1 cellular context compared by ENCODE assay signal in the genomic region with DNA sequence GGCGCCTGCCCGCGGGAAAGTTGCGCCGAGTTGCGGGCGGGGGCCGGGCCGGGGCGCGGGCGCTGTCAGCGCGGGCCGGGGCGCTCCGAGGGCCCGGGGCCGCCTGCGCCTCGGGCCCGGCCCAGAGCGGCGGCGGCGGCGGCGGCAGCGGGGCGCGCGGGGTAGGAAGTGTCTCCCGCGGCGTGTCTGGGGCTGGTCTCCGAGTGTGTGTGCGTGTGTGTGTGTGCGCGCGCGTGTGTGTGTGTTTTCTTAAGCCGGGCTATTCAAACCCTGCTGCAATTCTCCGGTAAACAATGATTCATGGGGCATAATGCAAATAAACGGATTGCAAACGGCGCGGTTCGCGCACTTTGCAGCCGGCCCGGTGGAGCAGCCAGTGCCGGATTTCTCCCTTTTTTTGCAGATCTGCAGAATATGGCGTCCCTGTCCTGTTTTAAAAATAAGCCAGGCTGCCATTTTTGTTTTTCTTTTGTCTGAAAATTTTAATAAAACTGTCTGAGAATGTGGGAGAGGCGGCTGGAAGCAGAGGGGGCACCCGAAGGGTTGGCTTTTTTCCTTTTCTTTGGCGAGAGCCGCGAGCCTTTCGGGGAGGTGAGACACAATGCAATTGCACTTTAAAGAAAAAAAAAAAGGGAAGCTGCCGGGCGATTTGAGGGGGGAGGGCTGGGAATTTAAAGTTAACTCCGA.
TF ChIP-seq lines count a peak whose summit lies in the region.

No MANE protein-coding gene starts in this region.

TF ChIP-seq in HEK293, 187 proteins besides CTCF, POLR2A, EP300 and RAD21 (continued from another document and continues in another):
- TF ChIP-seq, protein P1, sequence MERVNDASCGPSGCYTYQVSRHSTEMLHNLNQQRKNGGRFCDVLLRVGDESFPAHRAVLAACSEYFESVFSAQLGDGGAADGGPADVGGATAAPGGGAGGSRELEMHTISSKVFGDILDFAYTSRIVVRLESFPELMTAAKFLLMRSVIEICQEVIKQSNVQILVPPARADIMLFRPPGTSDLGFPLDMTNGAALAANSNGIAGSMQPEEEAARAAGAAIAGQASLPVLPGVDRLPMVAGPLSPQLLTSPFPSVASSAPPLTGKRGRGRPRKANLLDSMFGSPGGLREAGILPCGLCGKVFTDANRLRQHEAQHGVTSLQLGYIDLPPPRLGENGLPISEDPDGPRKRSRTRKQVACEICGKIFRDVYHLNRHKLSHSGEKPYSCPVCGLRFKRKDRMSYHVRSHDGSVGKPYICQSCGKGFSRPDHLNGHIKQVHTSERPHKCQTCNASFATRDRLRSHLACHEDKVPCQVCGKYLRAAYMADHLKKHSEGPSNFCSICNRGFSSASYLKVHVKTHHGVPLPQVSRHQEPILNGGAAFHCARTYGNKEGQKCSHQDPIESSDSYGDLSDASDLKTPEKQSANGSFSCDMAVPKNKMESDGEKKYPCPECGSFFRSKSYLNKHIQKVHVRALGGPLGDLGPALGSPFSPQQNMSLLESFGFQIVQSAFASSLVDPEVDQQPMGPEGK (tag by site-specific recombination; IDR thresholded peaks at IDR 0.05): peak; percentile 49; the same call in 1 of the 2 replicates
- TF ChIP-seq, protein P2, sequence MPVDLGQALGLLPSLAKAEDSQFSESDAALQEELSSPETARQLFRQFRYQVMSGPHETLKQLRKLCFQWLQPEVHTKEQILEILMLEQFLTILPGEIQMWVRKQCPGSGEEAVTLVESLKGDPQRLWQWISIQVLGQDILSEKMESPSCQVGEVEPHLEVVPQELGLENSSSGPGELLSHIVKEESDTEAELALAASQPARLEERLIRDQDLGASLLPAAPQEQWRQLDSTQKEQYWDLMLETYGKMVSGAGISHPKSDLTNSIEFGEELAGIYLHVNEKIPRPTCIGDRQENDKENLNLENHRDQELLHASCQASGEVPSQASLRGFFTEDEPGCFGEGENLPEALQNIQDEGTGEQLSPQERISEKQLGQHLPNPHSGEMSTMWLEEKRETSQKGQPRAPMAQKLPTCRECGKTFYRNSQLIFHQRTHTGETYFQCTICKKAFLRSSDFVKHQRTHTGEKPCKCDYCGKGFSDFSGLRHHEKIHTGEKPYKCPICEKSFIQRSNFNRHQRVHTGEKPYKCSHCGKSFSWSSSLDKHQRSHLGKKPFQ (tag by site-specific recombination; IDR thresholded peaks at IDR 0.05): no peak
- TF ChIP-seq ZBTB8A (tag by site-specific recombination; IDR thresholded peaks at IDR 0.05) (peak; percentile 56), ZNF791 (tag by site-specific recombination; IDR thresholded peaks at IDR 0.05) (no peak), ZSCAN23 (tag by site-specific recombination; IDR thresholded peaks at IDR 0.05) (no peak), ZNF777 (tag by site-specific recombination; IDR thresholded peaks at IDR 0.05; ENCODE audit: borderline replicate concordance) (no peak), ZNF175 (tag by site-specific recombination; IDR thresholded peaks at IDR 0.05) (no peak), ZNF510 (tag by site-specific recombination; IDR thresholded peaks at IDR 0.05; ENCODE audit: insufficient replicate concordance) (no peak), ZXDB (tag by site-specific recombination; IDR thresholded peaks at IDR 0.05) (0 out of 2 replicates have a peak, but pooled peaks have one; percentile 19), ZBTB21 (tag by site-specific recombination; IDR thresholded peaks at IDR 0.05) (no peak), ZNF214 (tag by site-specific recombination; IDR thresholded peaks at IDR 0.05; ENCODE audit: borderline replicate concordance) (no peak), ZNF221 (tag by site-specific recombination; IDR thresholded peaks at IDR 0.05; ENCODE audit: borderline replicate concordance) (no peak), ZNF394 (tag by site-specific recombination; IDR thresholded peaks at IDR 0.05; ENCODE audit: borderline replicate concordance) (0 out of 2 replicates have a peak, but pooled peaks have one; percentile 19), YY2 (tag by site-specific recombination; IDR thresholded peaks at IDR 0.05) (peak; percentile 52), ZNF660 (tag by site-specific recombination; IDR thresholded peaks at IDR 0.05) (peak; percentile 53; the same call in 1 of the 2 replicates), SP7 (tag by site-specific recombination; IDR thresholded peaks at IDR 0.05) (peak; percentile 33; the same call in 1 of the 2 replicates), FEZF1 (tag by site-specific recombination; IDR thresholded peaks at IDR 0.05) (peak; percentile 63), ZNF266 (tag by site-specific recombination; IDR thresholded peaks at IDR 0.05; ENCODE audit: low read depth) (no peak), ZNF174 (tag by site-specific recombination; IDR thresholded peaks at IDR 0.05) (no peak), ZBTB20 (tag by site-specific recombination; IDR thresholded peaks at IDR 0.05) (peak; percentile 85), HOXC10 (CRISPR knock-in tag; IDR thresholded peaks at IDR 0.05) (no peak), ZNF2 (tag by site-specific recombination; IDR thresholded peaks at IDR 0.05) (no peak), ZNF707 (tag by site-specific recombination; IDR thresholded peaks at IDR 0.05) (no peak), ZNF76 (tag by site-specific recombination; IDR thresholded peaks at IDR 0.05; ENCODE audit: borderline replicate concordance, low read depth) (peak; percentile 70), ZEB2 (tag by site-specific recombination; IDR thresholded peaks at IDR 0.05) (peak; percentile 62)
- TF ChIP-seq, protein P3, sequence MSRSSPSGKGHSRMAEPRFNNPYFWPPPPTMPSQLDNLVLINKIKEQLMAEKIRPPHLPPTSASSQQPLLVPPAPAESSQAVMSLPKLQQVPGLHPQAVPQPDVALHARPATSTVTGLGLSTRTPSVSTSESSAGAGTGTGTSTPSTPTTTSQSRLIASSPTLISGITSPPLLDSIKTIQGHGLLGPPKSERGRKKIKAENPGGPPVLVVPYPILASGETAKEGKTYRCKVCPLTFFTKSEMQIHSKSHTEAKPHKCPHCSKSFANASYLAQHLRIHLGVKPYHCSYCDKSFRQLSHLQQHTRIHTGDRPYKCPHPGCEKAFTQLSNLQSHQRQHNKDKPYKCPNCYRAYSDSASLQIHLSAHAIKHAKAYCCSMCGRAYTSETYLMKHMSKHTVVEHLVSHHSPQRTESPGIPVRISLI (tag by site-specific recombination; IDR thresholded peaks at IDR 0.05): peak; percentile 69
- TF ChIP-seq, protein P4, sequence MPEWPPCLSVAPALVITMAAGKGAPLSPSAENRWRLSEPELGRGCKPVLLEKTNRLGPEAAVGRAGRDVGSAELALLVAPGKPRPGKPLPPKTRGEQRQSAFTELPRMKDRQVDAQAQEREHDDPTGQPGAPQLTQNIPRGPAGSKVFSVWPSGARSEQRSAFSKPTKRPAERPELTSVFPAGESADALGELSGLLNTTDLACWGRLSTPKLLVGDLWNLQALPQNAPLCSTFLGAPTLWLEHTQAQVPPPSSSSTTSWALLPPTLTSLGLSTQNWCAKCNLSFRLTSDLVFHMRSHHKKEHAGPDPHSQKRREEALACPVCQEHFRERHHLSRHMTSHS (tag by site-specific recombination; IDR thresholded peaks at IDR 0.05): peak; percentile 57; the same call in 1 of the 2 replicates
- TF ChIP-seq, protein P5, sequence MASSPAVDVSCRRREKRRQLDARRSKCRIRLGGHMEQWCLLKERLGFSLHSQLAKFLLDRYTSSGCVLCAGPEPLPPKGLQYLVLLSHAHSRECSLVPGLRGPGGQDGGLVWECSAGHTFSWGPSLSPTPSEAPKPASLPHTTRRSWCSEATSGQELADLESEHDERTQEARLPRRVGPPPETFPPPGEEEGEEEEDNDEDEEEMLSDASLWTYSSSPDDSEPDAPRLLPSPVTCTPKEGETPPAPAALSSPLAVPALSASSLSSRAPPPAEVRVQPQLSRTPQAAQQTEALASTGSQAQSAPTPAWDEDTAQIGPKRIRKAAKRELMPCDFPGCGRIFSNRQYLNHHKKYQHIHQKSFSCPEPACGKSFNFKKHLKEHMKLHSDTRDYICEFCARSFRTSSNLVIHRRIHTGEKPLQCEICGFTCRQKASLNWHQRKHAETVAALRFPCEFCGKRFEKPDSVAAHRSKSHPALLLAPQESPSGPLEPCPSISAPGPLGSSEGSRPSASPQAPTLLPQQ (tag by site-specific recombination; IDR thresholded peaks at IDR 0.05): peak; percentile 70
- TF ChIP-seq, protein P6, sequence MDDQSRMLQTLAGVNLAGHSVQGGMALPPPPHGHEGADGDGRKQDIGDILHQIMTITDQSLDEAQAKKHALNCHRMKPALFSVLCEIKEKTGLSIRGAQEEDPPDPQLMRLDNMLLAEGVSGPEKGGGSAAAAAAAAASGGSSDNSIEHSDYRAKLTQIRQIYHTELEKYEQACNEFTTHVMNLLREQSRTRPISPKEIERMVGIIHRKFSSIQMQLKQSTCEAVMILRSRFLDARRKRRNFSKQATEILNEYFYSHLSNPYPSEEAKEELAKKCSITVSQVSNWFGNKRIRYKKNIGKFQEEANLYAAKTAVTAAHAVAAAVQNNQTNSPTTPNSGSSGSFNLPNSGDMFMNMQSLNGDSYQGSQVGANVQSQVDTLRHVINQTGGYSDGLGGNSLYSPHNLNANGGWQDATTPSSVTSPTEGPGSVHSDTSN (CRISPR knock-in tag; IDR thresholded peaks at IDR 0.05): no peak
- TF ChIP-seq, protein P7, sequence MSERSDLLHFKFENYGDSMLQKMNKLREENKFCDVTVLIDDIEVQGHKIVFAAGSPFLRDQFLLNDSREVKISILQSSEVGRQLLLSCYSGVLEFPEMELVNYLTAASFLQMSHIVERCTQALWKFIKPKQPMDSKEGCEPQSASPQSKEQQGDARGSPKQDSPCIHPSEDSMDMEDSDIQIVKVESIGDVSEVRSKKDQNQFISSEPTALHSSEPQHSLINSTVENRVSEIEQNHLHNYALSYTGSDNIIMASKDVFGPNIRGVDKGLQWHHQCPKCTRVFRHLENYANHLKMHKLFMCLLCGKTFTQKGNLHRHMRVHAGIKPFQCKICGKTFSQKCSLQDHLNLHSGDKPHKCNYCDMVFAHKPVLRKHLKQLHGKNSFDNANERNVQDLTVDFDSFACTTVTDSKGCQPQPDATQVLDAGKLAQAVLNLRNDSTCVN (tag by site-specific recombination; optimal IDR thresholded peaks at IDR 0.05): peak; percentile 88
- TF ChIP-seq, protein P8, sequence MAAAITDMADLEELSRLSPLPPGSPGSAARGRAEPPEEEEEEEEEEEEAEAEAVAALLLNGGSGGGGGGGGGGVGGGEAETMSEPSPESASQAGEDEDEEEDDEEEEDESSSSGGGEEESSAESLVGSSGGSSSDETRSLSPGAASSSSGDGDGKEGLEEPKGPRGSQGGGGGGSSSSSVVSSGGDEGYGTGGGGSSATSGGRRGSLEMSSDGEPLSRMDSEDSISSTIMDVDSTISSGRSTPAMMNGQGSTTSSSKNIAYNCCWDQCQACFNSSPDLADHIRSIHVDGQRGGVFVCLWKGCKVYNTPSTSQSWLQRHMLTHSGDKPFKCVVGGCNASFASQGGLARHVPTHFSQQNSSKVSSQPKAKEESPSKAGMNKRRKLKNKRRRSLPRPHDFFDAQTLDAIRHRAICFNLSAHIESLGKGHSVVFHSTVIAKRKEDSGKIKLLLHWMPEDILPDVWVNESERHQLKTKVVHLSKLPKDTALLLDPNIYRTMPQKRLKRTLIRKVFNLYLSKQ (tag by site-specific recombination; IDR thresholded peaks at IDR 0.05; ENCODE audit: borderline replicate concordance): no peak
- TF ChIP-seq, protein P9, sequence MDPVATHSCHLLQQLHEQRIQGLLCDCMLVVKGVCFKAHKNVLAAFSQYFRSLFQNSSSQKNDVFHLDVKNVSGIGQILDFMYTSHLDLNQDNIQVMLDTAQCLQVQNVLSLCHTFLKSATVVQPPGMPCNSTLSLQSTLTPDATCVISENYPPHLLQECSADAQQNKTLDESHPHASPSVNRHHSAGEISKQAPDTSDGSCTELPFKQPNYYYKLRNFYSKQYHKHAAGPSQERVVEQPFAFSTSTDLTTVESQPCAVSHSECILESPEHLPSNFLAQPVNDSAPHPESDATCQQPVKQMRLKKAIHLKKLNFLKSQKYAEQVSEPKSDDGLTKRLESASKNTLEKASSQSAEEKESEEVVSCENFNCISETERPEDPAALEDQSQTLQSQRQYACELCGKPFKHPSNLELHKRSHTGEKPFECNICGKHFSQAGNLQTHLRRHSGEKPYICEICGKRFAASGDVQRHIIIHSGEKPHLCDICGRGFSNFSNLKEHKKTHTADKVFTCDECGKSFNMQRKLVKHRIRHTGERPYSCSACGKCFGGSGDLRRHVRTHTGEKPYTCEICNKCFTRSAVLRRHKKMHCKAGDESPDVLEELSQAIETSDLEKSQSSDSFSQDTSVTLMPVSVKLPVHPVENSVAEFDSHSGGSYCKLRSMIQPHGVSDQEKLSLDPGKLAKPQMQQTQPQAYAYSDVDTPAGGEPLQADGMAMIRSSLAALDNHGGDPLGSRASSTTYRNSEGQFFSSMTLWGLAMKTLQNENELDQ (tag by site-specific recombination; IDR thresholded peaks at IDR 0.05; ENCODE audit: low read depth): no peak
- TF ChIP-seq, protein P10, sequence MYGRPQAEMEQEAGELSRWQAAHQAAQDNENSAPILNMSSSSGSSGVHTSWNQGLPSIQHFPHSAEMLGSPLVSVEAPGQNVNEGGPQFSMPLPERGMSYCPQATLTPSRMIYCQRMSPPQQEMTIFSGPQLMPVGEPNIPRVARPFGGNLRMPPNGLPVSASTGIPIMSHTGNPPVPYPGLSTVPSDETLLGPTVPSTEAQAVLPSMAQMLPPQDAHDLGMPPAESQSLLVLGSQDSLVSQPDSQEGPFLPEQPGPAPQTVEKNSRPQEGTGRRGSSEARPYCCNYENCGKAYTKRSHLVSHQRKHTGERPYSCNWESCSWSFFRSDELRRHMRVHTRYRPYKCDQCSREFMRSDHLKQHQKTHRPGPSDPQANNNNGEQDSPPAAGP (tag by site-specific recombination; IDR thresholded peaks at IDR 0.05): peak; percentile 38; the same call in 1 of the 2 replicates
- TF ChIP-seq, protein P11, sequence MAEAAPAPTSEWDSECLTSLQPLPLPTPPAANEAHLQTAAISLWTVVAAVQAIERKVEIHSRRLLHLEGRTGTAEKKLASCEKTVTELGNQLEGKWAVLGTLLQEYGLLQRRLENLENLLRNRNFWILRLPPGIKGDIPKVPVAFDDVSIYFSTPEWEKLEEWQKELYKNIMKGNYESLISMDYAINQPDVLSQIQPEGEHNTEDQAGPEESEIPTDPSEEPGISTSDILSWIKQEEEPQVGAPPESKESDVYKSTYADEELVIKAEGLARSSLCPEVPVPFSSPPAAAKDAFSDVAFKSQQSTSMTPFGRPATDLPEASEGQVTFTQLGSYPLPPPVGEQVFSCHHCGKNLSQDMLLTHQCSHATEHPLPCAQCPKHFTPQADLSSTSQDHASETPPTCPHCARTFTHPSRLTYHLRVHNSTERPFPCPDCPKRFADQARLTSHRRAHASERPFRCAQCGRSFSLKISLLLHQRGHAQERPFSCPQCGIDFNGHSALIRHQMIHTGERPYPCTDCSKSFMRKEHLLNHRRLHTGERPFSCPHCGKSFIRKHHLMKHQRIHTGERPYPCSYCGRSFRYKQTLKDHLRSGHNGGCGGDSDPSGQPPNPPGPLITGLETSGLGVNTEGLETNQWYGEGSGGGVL (tag by site-specific recombination; IDR thresholded peaks at IDR 0.05): peak; percentile 72
